8 cellular contexts compared by ENCODE assay signal in genomic region chr19:13033819-13034611, GRCh38. TPM values are rescaled to one million over a fixed set of nuclear protein-coding genes. Genes with fewer than 3 reads are reported as not detected.
DNase-seq lines count a peak whose midpoint lies in the region; ATAC-seq, FAIRE-seq and TF ChIP-seq lines count a peak whose summit lies in the region.

No MANE protein-coding gene starts in this region.

- TF ChIP-seq CTCF in D721Med (IDR thresholded peaks at IDR 0.05; ENCODE audit: insufficient read depth, missing control alignments): peak; percentile 62
- peak; percentile 72 to 88 (median 86) for TF ChIP-seq CTCF in body of pancreas (IDR thresholded peaks at IDR 0.05)

- intact Hi-C loops in body of pancreas (cut with DNase I): loop anchor here (5.0 kb wide), 1 partner anchor 47 kb away; no protein-coding TSS in a partner anchor

- H3K27me3 ChIP-seq in SJCRH30: no peaks in the 10 kb centered on the region
- no peaks in the 10 kb centered on the region for H3K27me3 ChIP-seq in body of pancreas

- no peak overlapping the region for H3K27ac ChIP-seq in SJCRH30
- H3K27ac ChIP-seq in body of pancreas: peak overlapping the region; percentile 42 to 58 (median 48)

- ATAC-seq in body of pancreas (peak; percentile 83), GM19397 (IDR thresholded peaks at IDR 0.05; ENCODE audit: unreplicated experiment) (no peak)

- H3K4me3 ChIP-seq in SJCRH30 (no peak overlapping the region), body of pancreas (no peak overlapping the region)

- no peak for FAIRE-seq in D721Med (lab: Jason Lieb, UNC)

- H3K9me3 ChIP-seq in SJCRH30 (replicated peaks) (no peaks in the 10 kb centered on the region), body of pancreas (no peaks in the 10 kb centered on the region)

- no peak for TF ChIP-seq POLR2A in body of pancreas (IDR thresholded peaks at IDR 0.05)

- H3K4me1 ChIP-seq in SJCRH30 (peaks cover 93% of the 10 kb centered on the region), body of pancreas (peaks cover 67% of the 10 kb centered on the region)

- DNase-seq in D721Med (ENCODE audit: insufficient read length, low spot score): no peak
- peak in 69 of 76 experiments; percentile 36 to 90 (median 74) for DNase-seq in HUDEP-2 (lab: John Stamatoyannopoulos, UW; ENCODE audit: unreplicated experiment in 76 of 76)
- peak; percentile 78 to 86 for DNase-seq in SJCRH30
- peak; percentile 84 to 93 (median 89) for DNase-seq in body of pancreas
- DNase-seq in iris pigment epithelial cell (ENCODE audit: low read depth): peak; percentile 42
- DNase-seq in stimulated activated CD4-positive, alpha-beta T cell treated with anti-CD3 and anti-CD28 coated beads, Interleukin-2, amount 100 ng/mL, for 24 hours: peak; percentile 51 to 65
- no peak for DNase-seq in retina

- H3K36me3 ChIP-seq in SJCRH30 (0 out of 2 replicates have a peak, but pooled peaks cover under 1% of the 10 kb centered on the region), body of pancreas (replicated peaks in 1 of 2; ENCODE audit: insufficient read depth in 1 of 2, low read depth in 2 of 2) (no peaks in the 10 kb centered on the region)

- 27 to 43% methylated on average over 2 to 8 of the region's 8 CpGs for WGBS in body of pancreas, 2 donors

RNA-seq across cellular contexts. Expression of gene NFIX, which starts 38.7 kb away (rescaled TPM):
- total RNA-seq in SJCRH30 (2014; rRNA removed; shearing (Covaris generic)): 20.2 and 22.4 TPM in 2 replicates
- total RNA-seq in body of pancreas: 10 to 100 TPM; 16.9 to 26.7 TPM

Comparison
In these comparisons a context has a peak if more than half of its experiments do, and no peak if none do; other contexts are left out.
1. DNase-seq: peak in HUDEP-2 (69 of 76), SJCRH30 (2 of 2), body of pancreas (4 of 4), iris pigment epithelial cell (single experiment) and stimulated activated CD4-positive, alpha-beta T cell treated with anti-CD3 and anti-CD28 coated beads, Interleukin-2, amount 100 ng/mL, for 24 hours (2 of 2); none in D721Med (single experiment) and retina (single experiment).